Comparison of ENCODE assay signal across 5 cellular contexts in genomic region chr9:88897081-88897480, GRCh38.
"Had no signal": no experiment of that assay in that cellular context is flagged by ENCODE, and none has a peak within 500 bp of the region (broad histone marks: within the 10 kb centered on the region; RNA-seq: fewer than 3 reads in every experiment).

No MANE protein-coding gene starts in this region.

- ATAC-seq: GM23338, K562 had no signal

- H3K9me3 Mint-ChIP-seq: GM23338, H9 had no signal

- H3K4me2 ChIP-seq: GM23338 had no signal

- H2AFZ ChIP-seq: GM23338 had no signal

- H3K4me3 Mint-ChIP-seq: GM23338, H9 had no signal

- H3K4me3 ChIP-seq: GM23338, K562 had no signal

- H3K4me1 Mint-ChIP-seq: GM23338, H9 had no signal

- H3K27ac Mint-ChIP-seq: GM23338, H9 had no signal

- DNase-seq: H9, HCEC 1CT, IMR-90 had no signal
